Comparison of ENCODE assay signal across 3 cellular contexts in genomic region chr2:202094587-202094986, GRCh38. TPM values are rescaled to one million over a fixed set of nuclear protein-coding genes. Genes with fewer than 3 reads are reported as not detected.
"Had no signal": no experiment of that assay in that cellular context is flagged by ENCODE, and none has a peak within 500 bp of the region (broad histone marks: within the 10 kb centered on the region; RNA-seq: fewer than 3 reads in every experiment).

No MANE protein-coding gene starts in this region.

RNA-seq across cellular contexts. Expression of gene KIAA2012, which starts 21.5 kb away (rescaled TPM):
- total RNA-seq: K562, SK-MEL-5, T-cell had no signal
